8 cellular contexts compared by ENCODE assay signal in the genomic region with DNA sequence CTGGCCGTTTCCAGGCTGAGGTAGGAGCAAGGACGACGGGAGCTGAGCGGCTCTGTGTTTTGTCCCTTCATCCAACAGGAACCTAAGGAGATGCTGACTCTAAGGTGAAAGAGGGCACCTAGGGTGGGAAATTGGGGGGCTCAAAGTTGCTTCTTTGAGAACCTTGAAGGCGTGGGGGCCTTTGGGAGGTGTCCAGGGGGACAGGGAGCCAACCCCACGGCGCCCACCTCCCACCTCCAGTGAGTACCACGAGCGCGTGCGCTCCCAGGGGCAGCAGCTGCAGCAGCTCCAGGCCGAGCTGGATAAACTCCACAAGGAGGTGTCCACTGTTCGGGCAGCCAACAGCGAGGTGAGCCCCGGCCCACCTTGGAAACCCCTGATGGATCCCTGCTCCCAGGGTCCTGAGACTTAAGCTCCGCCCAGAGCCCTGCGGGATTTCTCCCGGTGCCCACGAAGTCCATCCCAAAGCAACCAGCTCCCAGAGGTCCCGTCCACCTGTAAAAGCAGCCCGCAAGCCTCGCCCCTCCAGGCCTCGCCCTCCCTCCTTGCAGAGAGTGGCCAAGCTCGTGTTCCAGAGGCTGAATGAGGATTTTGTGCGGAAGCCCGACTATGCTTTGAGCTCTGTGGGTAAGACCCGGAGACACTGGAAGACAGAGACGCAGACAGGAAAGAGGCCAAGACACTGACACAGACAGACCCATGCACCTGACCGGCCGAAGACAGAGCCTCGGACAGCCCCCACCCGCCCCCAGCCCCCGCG. TPM values are rescaled to one million over a fixed set of nuclear protein-coding genes. Genes with fewer than 3 reads are reported as not detected.
DNase-seq lines count a peak whose midpoint lies in the region; ATAC-seq and TF ChIP-seq lines count a peak whose summit lies in the region.

No MANE protein-coding gene starts in this region.

- peaks cover 10% of the 10 kb centered on the region for H3K36me3 Mint-ChIP-seq in activated naive CD4-positive, alpha-beta T cell treated with anti-CD3 and anti-CD28 coated beads, Interleukin-2, amount 10 ng/mL, durations not matched to agents 7 days and 5 days

- POLR2A ChIA-PET in GM10248 (lab: Yijun Ruan, JAX), result interaction anchor here (0.6 to 2.0 kb wide), 3 partner anchors 45 to 232 kb away, joined by 3 to 14 read pairs (median 4); a partner anchor contains a TSS

- peaks cover 42% of the 10 kb centered on the region for H3K4me1 Mint-ChIP-seq in activated naive CD4-positive, alpha-beta T cell treated with anti-CD3 and anti-CD28 coated beads, Interleukin-2, amount 10 ng/mL, durations not matched to agents 7 days and 5 days

- CTCF ChIA-PET in activated naive CD4-positive, alpha-beta T cell treated with anti-CD3 and anti-CD28 coated beads, Interleukin-2, amount 10 ng/mL, durations not matched to agents 7 days and 5 days (lab: Charles Lee), result interaction anchor here (0.9 to 2.9 kb wide), 15 partner anchors 11 to 336 kb away, joined by 3 to 12 read pairs (median 4); a partner anchor contains a TSS
- CTCF ChIA-PET in GM10248 (lab: Yijun Ruan, JAX), result interaction anchor here (0.9 to 6.7 kb wide), 23 partner anchors 9 to 336 kb away, joined by 3 to 87 read pairs (median 7); a partner anchor contains a TSS

- H4K20me1 ChIP-seq in DND-41 (ENCODE audit: insufficient read depth, low read length) (no peaks in the 10 kb centered on the region), MM.1S (ENCODE audit: insufficient read depth, low read length) (no peaks in the 10 kb centered on the region), hepatocyte (ENCODE audit: insufficient read depth, poor library complexity, severe bottlenecking) (no peaks in the 10 kb centered on the region)

- peak overlapping the region; percentile 84 for H3K4me3 Mint-ChIP-seq in activated naive CD4-positive, alpha-beta T cell treated with anti-CD3 and anti-CD28 coated beads, Interleukin-2, amount 10 ng/mL, durations not matched to agents 7 days and 5 days

- peak overlapping the region; percentile 42; the same call in 1 of the 2 replicates for H2AFZ ChIP-seq in DND-41 (ENCODE audit: low read depth, low read length)
- H2AFZ ChIP-seq in MM.1S (ENCODE audit: low read length), result peak overlapping the region; percentile 73
- H2AFZ ChIP-seq in hepatocyte, result peak overlapping the region; percentile 39

- H3K4me3 ChIP-seq in DND-41 (ENCODE audit: low read depth in 1 of 2, low read length in 2 of 2) (peak overlapping the region in 1 of 2 experiments; percentile 66; a peak in 2 of 4 replicates), MM.1S (ENCODE audit: low read length) (peak overlapping the region; percentile 74), hepatocyte (peak overlapping the region; percentile 31)

- peaks cover 34% of the 10 kb centered on the region for H3F3A ChIP-seq in MM.1S (ENCODE audit: insufficient read depth, low read length)

- no peaks in the 10 kb centered on the region for H3K36me3 ChIP-seq in DND-41 (ENCODE audit: insufficient read depth, low read length)
- H3K36me3 ChIP-seq in MM.1S (replicated peaks; ENCODE audit: insufficient read depth, low read length), result no peaks in the 10 kb centered on the region
- H3K36me3 ChIP-seq in hepatocyte (replicated peaks; ENCODE audit: insufficient read depth, low read depth), result no peaks in the 10 kb centered on the region

- H3K4me1 ChIP-seq in DND-41 (ENCODE audit: insufficient read depth, low read length) (peaks cover 38% of the 10 kb centered on the region), MM.1S (ENCODE audit: low read length) (peaks cover 13% of the 10 kb centered on the region; the same call in 1 of the 2 replicates), hepatocyte (ENCODE audit: insufficient read depth) (peaks cover 8% of the 10 kb centered on the region)

- H3K27me3 ChIP-seq in DND-41 (ENCODE audit: insufficient read depth, low read length, poor library complexity) (no peaks in the 10 kb centered on the region), MM.1S (replicated peaks; ENCODE audit: insufficient read depth, low read length) (peaks cover 6% of the 10 kb centered on the region; the same call in 1 of the 2 replicates), hepatocyte (no peaks in the 10 kb centered on the region)

- ATAC-seq in DND-41 (ENCODE audit: insufficient read depth, low read depth), result no peak
- ATAC-seq in GM21381 (IDR thresholded peaks at IDR 0.05; ENCODE audit: unreplicated experiment), result no peak
- no peak for ATAC-seq in GM19395 (IDR thresholded peaks at IDR 0.05; ENCODE audit: unreplicated experiment)

- H3K9me2 ChIP-seq in MM.1S (replicated peaks; ENCODE audit: insufficient read depth, low read length) (no peaks in the 10 kb centered on the region), hepatocyte (replicated peaks; ENCODE audit: insufficient read depth) (no peaks in the 10 kb centered on the region)

- peaks cover 27% of the 10 kb centered on the region for H3K27me3 Mint-ChIP-seq in activated naive CD4-positive, alpha-beta T cell treated with anti-CD3 and anti-CD28 coated beads, Interleukin-2, amount 10 ng/mL, durations not matched to agents 7 days and 5 days

- no peaks in the 10 kb centered on the region for H3K79me2 ChIP-seq in DND-41 (ENCODE audit: insufficient read depth, low read length)
- no peaks in the 10 kb centered on the region for H3K79me2 ChIP-seq in MM.1S (ENCODE audit: low read length)
- H3K79me2 ChIP-seq in hepatocyte, result no peaks in the 10 kb centered on the region

- 35% methylated on average over 30 of the region's 34 CpGs for WGBS in hepatocyte (ENCODE audit: low lambda C conversion rate, missing lambda C conversion rate)

- H3K9me3 ChIP-seq in DND-41 (ENCODE audit: insufficient read depth, low read length, severe bottlenecking) (no peaks in the 10 kb centered on the region), MM.1S (replicated peaks; ENCODE audit: insufficient read depth, low read length) (no peaks in the 10 kb centered on the region), hepatocyte (ENCODE audit: low read depth) (no peaks in the 10 kb centered on the region)

- H3K27ac Mint-ChIP-seq in activated naive CD4-positive, alpha-beta T cell treated with anti-CD3 and anti-CD28 coated beads, Interleukin-2, amount 10 ng/mL, durations not matched to agents 7 days and 5 days, result peak overlapping the region; percentile 69

- peak overlapping the region; percentile 95 for H3K4me2 ChIP-seq in DND-41 (ENCODE audit: insufficient read depth, low read length)
- peak overlapping the region; percentile 95 for H3K4me2 ChIP-seq in MM.1S (ENCODE audit: low read depth, low read length)
- H3K4me2 ChIP-seq in hepatocyte, result peak overlapping the region; percentile 97

- H3K9ac ChIP-seq in DND-41 (ENCODE audit: low read depth, low read length) (peak overlapping the region; percentile 25), MM.1S (ENCODE audit: low read length) (peak overlapping the region; percentile 35; the same call in 1 of the 2 replicates)

- DNase-seq in DND-41 (no peak), MM.1S (no peak), hepatocyte (ENCODE audit: low spot score) (no peak), GM10248 (ENCODE audit: extremely low spot score) (no peak)
- peak; percentile 43 for DNase-seq in activated naive CD4-positive, alpha-beta T cell treated with anti-CD3 and anti-CD28 coated beads, Interleukin-2, amount 10 ng/mL, durations not matched to agents 7 days and 5 days
- peak; percentile 14 for DNase-seq in stimulated activated CD4-positive, alpha-beta T cell treated with anti-CD3 and anti-CD28 coated beads, Interleukin-4, amount 100 ng/mL, for 24 hours

- H3K9me3 Mint-ChIP-seq in activated naive CD4-positive, alpha-beta T cell treated with anti-CD3 and anti-CD28 coated beads, Interleukin-2, amount 10 ng/mL, durations not matched to agents 7 days and 5 days, result no peaks in the 10 kb centered on the region

- TF ChIP-seq CTCF in DND-41 (IDR thresholded peaks at IDR 0.05; ENCODE audit: borderline replicate concordance, extremely low read depth, low read length, poor library complexity, severe bottlenecking) (no peak), MM.1S (IDR thresholded peaks at IDR 0.05; ENCODE audit: low read length) (no peak), hepatocyte (IDR thresholded peaks at IDR 0.05; ENCODE audit: poor library complexity) (no peak), GM10248 (IDR thresholded peaks at IDR 0.05; ENCODE audit: control extremely low read depth, extremely low read depth, low read depth, missing control alignments) (no peak)

- H3K27ac ChIP-seq in DND-41 (ENCODE audit: low read length) (no peak overlapping the region), MM.1S (ENCODE audit: low read length) (no peak overlapping the region), hepatocyte (no peak overlapping the region)

RNA-seq across cellular contexts. Expression of a gene that starts 2.9 kb away (rescaled TPM):
- total RNA-seq in hepatocyte, result 7.9 and 11.0 TPM in 2 replicates
- 6.6 and 10.5 TPM in 2 replicates for polyA plus RNA-seq in hepatocyte

RNA-seq across cellular contexts. Expression of a gene that starts 46.1 kb away (rescaled TPM):
- total RNA-seq in hepatocyte, result 66.9 and 68.9 TPM in 2 replicates
- polyA plus RNA-seq in hepatocyte, result 91.1 and 93.4 TPM in 2 replicates

RNA-seq across cellular contexts. Expression of a gene that starts 46.1 kb away (rescaled TPM):
- 53.7 and 57.3 TPM in 2 replicates for total RNA-seq in hepatocyte
- 20.6 and 22.5 TPM in 2 replicates for polyA plus RNA-seq in hepatocyte

Comparison
In these comparisons a context has a peak if more than half of its experiments do, and no peak if none do; other contexts are left out.
1. DNase-seq: peak in activated naive CD4-positive, alpha-beta T cell treated with anti-CD3 and anti-CD28 coated beads, Interleukin-2, amount 10 ng/mL, durations not matched to agents 7 days and 5 days (single experiment) and stimulated activated CD4-positive, alpha-beta T cell treated with anti-CD3 and anti-CD28 coated beads, Interleukin-4, amount 100 ng/mL, for 24 hours (single experiment); none in DND-41 (single experiment), MM.1S (single experiment), hepatocyte (single experiment) and GM10248 (single experiment).
2. Peak in every context shown above with its lines, with median percentiles within 50 percentile points of each other: H2AFZ ChIP-seq and H3K4me2 ChIP-seq.